ENCODE assay signal across 28 cellular contexts in genomic region chr3:168824107-168824506, GRCh38.
DNase-seq lines count a peak whose midpoint lies in the region; ATAC-seq, FAIRE-seq and TF ChIP-seq lines count a peak whose summit lies in the region.
"Had no signal": no experiment of that assay in that cellular context is flagged by ENCODE, and none has a peak within 500 bp of the region (broad histone marks: within the 10 kb centered on the region; RNA-seq: fewer than 3 reads in every experiment).

No MANE protein-coding gene starts in this region.

- TF ChIP-seq EP300 in HepG2 (IDR thresholded peaks at IDR 0.05; ENCODE audit: low read depth in 2 of 2, low read length in 2 of 2), result no peak
- no peak for TF ChIP-seq EP300 in HepG2 (CRISPR knock-in tag; IDR thresholded peaks at IDR 0.05; ENCODE audit: borderline replicate concordance)

- peak; percentile 75 for ATAC-seq in HepG2
- no peak for ATAC-seq in right lobe of liver
- ATAC-seq in left colon, result peak; percentile 27
- ATAC-seq: Panc1 had no signal

- H3K4me1 Mint-ChIP-seq in glutamatergic neuron (ENCODE audit: low read depth, unreplicated experiment), result peaks cover 7% of the 10 kb centered on the region
- H3K4me1 Mint-ChIP-seq: CD4-positive, alpha-beta memory T cell had no signal

- TF ChIP-seq CTCF in HepG2 (CRISPR knock-in tag; IDR thresholded peaks at IDR 0.05) (no peak), right lobe of liver (IDR thresholded peaks at IDR 0.05) (no peak), glutamatergic neuron (IDR thresholded peaks at IDR 0.05; ENCODE audit: partially characterized antibody, unreplicated experiment) (no peak)

- H3K4me1 ChIP-seq in HepG2 (ENCODE audit: insufficient read depth, low read length) (peaks cover 17% of the 10 kb centered on the region), right lobe of liver (no peaks in the 10 kb centered on the region)
- H3K4me1 ChIP-seq: Caco-2 had no signal

- no peak overlapping the region for H3K4me2 ChIP-seq in HepG2 (ENCODE audit: low read depth, low read length)

- H3K27me3 Mint-ChIP-seq in glutamatergic neuron (ENCODE audit: unreplicated experiment), result peaks cover 3% of the 10 kb centered on the region
- H3K27me3 Mint-ChIP-seq: CD4-positive, alpha-beta memory T cell had no signal

- H2AFZ ChIP-seq in HepG2 (ENCODE audit: low read length), result no peak overlapping the region

- peak; percentile 25 for DNase-seq in HepG2 (ENCODE audit: low spot score)
- no peak for DNase-seq in right lobe of liver
- peak; percentile 71 for DNase-seq in NCI-H2227 treated with DMSO at 0.1 percent for 48 hours (lab: John Stamatoyannopoulos, UW)
- DNase-seq in left colon, result no peak
- no peak for DNase-seq in glutamatergic neuron
- DNase-seq in NCI-H2196 (lab: John Stamatoyannopoulos, UW; ENCODE audit: unreplicated experiment), result no peak
- DNase-seq in dermis blood vessel endothelial cell, result no peak
- DNase-seq: 8988T; C1 segment of cervical spinal cord; Caco-2; CD4-positive, alpha-beta memory T cell; DMS79; EL; GDM1; Karpas-422; MV-4-11; NCI-H1105; NCI-H1436 treated with DMSO at 0.1 percent for 48 hours; NCI-H1930; NCI-H226; NCI-H510A; NCI-H82; SHP77; T-helper 1 cell had no signal

- intact Hi-C loops in HepG2 (cut with micrococcal nuclease; ENCODE audit: unreplicated experiment), result no loop called here
- intact Hi-C loops in right lobe of liver (cut with DNase I), result no loop called here
- intact Hi-C loops in left colon (cut with DNase I, micrococcal nuclease), result no loop called here

- H3K27ac ChIP-seq in HepG2 (ENCODE audit: extremely low read length, insufficient read depth, low read length), result no peak overlapping the region
- no peak overlapping the region for H3K27ac ChIP-seq in right lobe of liver
- H3K27ac ChIP-seq: RWPE1 had no signal

- BruUV-seq in HepG2 (replicated peaks; lab: Mats Ljungman, UMichigan), result no TSS peak

- in situ Hi-C loops in HepG2 (cut with HindIII; ENCODE audit: extremely low pct_ligation_motif_present, low pct_unique_long_range_greater_than_20kb), result no loop called here

- POLR2A ChIA-PET in HepG2 (lab: Yijun Ruan, JAX), result no interaction called here

- no peak for TF ChIP-seq POLR2A in HepG2 (IDR thresholded peaks at IDR 0.05; ENCODE audit: insufficient read depth in 1 of 2, low read depth in 2 of 2, low read length in 2 of 2)
- TF ChIP-seq POLR2A in right lobe of liver (IDR thresholded peaks at IDR 0.05), result no peak

- CTCF ChIA-PET in HepG2 (lab: Yijun Ruan, JAX; ENCODE audit: low intra/inter-chr PET ratio, low total read pairs), result no interaction called here

- FAIRE-seq in HepG2 (lab: Jason Lieb, UNC), result no peak
- FAIRE-seq: GM12892, H54 had no signal

- no peaks in the 10 kb centered on the region for H4K20me1 ChIP-seq in HepG2 (ENCODE audit: insufficient read depth, low read length)

- no peaks in the 10 kb centered on the region for H3K36me3 Mint-ChIP-seq in glutamatergic neuron (ENCODE audit: unreplicated experiment)
- H3K36me3 Mint-ChIP-seq: CD4-positive, alpha-beta memory T cell had no signal

- peaks cover 2% of the 10 kb centered on the region for H3K9me3 Mint-ChIP-seq in glutamatergic neuron (ENCODE audit: unreplicated experiment)

- H3K4me3 ChIP-seq in HepG2 (replicated peaks in 1 of 3; ENCODE audit: insufficient read depth in 1 of 3, low read depth in 2 of 3, low read length in 3 of 3), result no peak overlapping the region
- no peak overlapping the region for H3K4me3 ChIP-seq in right lobe of liver

- H3K27me3 ChIP-seq in HepG2 (ENCODE audit: control insufficient read depth in 1 of 2, insufficient read depth in 2 of 2, low read length in 2 of 2), result no peaks in the 10 kb centered on the region
- no peaks in the 10 kb centered on the region for H3K27me3 ChIP-seq in right lobe of liver

- no peak overlapping the region for H3K27ac Mint-ChIP-seq in glutamatergic neuron (ENCODE audit: unreplicated experiment)
- H3K27ac Mint-ChIP-seq: CD4-positive, alpha-beta memory T cell had no signal

- no peaks in the 10 kb centered on the region for H3K9me3 ChIP-seq in HepG2 (ENCODE audit: low read length)
- no peaks in the 10 kb centered on the region for H3K9me3 ChIP-seq in right lobe of liver
- H3K9me3 ChIP-seq: Caco-2 had no signal

- no peaks in the 10 kb centered on the region for H3K36me3 ChIP-seq in HepG2 (replicated peaks in 1 of 2; ENCODE audit: control insufficient read depth in 1 of 2, insufficient read depth in 2 of 2, low read length in 2 of 2)
- H3K36me3 ChIP-seq in right lobe of liver, result no peaks in the 10 kb centered on the region

- H3K4me3 Mint-ChIP-seq in glutamatergic neuron (ENCODE audit: unreplicated experiment), result no peak overlapping the region
- H3K4me3 Mint-ChIP-seq: CD4-positive, alpha-beta memory T cell had no signal

- no peak overlapping the region for H3K9ac ChIP-seq in HepG2 (ENCODE audit: insufficient read depth, low read depth, low read length)

- TF ChIP-seq RAD21 in HepG2 (CRISPR knock-in tag; IDR thresholded peaks at IDR 0.05), result no peak

- 4% methylated on average over 2 of the region's 2 CpGs for WGBS in HepG2 (ENCODE audit: low lambda C conversion rate)
- WGBS in right lobe of liver (ENCODE audit: insufficient coverage, low coverage, low lambda C conversion rate, missing lambda C conversion rate), result 37% methylated on average over 2 of the region's 2 CpGs

- no peaks in the 10 kb centered on the region for H3K79me2 ChIP-seq in HepG2 (ENCODE audit: insufficient read depth, low read length)

TF ChIP-seq in HepG2, 621 proteins besides CTCF, POLR2A, EP300 and RAD21 (continues in another document):
- TF ChIP-seq SP5 (CRISPR knock-in tag; IDR thresholded peaks at IDR 0.05; ENCODE audit: borderline replicate concordance, low read depth), result peak; percentile 46; the same call in 1 of the 2 replicates
- no peak for TF ChIP-seq SOX13 (IDR thresholded peaks at IDR 0.05)
- peak in 1 of 2 experiments; percentile 33; a peak in 1 of 4 replicates for TF ChIP-seq SOX13 (CRISPR knock-in tag; conservative IDR thresholded peaks at IDR 0.05 in 1 of 2, IDR thresholded peaks at IDR 0.05 in 1 of 2)
- TF ChIP-seq CREBL2 (CRISPR knock-in tag; IDR thresholded peaks at IDR 0.05; ENCODE audit: borderline replicate concordance), result no peak
- no peak for TF ChIP-seq LRRFIP1 (CRISPR knock-in tag; conservative IDR thresholded peaks at IDR 0.05)
- TF ChIP-seq FOXA1 (IDR thresholded peaks at IDR 0.05), result no peak
- TF ChIP-seq FOXA1 (CRISPR knock-in tag; IDR thresholded peaks at IDR 0.05), result no peak; the same call in 1 of the 2 replicates
- TF ChIP-seq, protein P1, sequence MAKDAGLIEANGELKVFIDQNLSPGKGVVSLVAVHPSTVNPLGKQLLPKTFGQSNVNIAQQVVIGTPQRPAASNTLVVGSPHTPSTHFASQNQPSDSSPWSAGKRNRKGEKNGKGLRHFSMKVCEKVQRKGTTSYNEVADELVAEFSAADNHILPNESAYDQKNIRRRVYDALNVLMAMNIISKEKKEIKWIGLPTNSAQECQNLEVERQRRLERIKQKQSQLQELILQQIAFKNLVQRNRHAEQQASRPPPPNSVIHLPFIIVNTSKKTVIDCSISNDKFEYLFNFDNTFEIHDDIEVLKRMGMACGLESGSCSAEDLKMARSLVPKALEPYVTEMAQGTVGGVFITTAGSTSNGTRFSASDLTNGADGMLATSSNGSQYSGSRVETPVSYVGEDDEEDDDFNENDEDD (CRISPR knock-in tag; IDR thresholded peaks at IDR 0.05; ENCODE audit: borderline replicate concordance), result no peak
- TF ChIP-seq ZFP36L2 (CRISPR knock-in tag; IDR thresholded peaks at IDR 0.05), result no peak
- no peak for TF ChIP-seq ZNF614 (CRISPR knock-in tag; IDR thresholded peaks at IDR 0.05; ENCODE audit: borderline replicate concordance)
- no peak for TF ChIP-seq MED1 (CRISPR knock-in tag; IDR thresholded peaks at IDR 0.05)
- no peak for TF ChIP-seq HNRNPL (IDR thresholded peaks at IDR 0.05; ENCODE audit: low read depth, low read length)
- TF ChIP-seq, protein P2, sequence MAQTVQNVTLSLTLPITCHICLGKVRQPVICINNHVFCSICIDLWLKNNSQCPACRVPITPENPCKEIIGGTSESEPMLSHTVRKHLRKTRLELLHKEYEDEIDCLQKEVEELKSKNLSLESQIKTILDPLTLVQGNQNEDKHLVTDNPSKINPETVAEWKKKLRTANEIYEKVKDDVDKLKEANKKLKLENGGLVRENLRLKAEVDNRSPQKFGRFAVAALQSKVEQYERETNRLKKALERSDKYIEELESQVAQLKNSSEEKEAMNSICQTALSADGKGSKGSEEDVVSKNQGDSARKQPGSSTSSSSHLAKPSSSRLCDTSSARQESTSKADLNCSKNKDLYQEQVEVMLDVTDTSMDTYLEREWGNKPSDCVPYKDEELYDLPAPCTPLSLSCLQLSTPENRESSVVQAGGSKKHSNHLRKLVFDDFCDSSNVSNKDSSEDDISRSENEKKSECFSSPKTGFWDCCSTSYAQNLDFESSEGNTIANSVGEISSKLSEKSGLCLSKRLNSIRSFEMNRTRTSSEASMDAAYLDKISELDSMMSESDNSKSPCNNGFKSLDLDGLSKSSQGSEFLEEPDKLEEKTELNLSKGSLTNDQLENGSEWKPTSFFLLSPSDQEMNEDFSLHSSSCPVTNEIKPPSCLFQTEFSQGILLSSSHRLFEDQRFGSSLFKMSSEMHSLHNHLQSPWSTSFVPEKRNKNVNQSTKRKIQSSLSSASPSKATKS (CRISPR knock-in tag; IDR thresholded peaks at IDR 0.05), result no peak

Comparison
In these comparisons a context has a peak if more than half of its experiments do, and no peak if none do; other contexts are left out.
1. ATAC-seq: peak in HepG2 (single experiment) and left colon (single experiment); none in right lobe of liver (0 of 4).
2. DNase-seq: peak in HepG2 (single experiment) and NCI-H2227 treated with DMSO at 0.1 percent for 48 hours (single experiment); none in right lobe of liver (0 of 3), left colon (0 of 2), glutamatergic neuron (single experiment), NCI-H2196 (single experiment) and dermis blood vessel endothelial cell (single experiment).